Comparison of ENCODE assay signal across 1 cellular context in genomic region chr2:112765251-112765650, GRCh38.
TF ChIP-seq lines count a peak whose summit lies in the region.

No MANE protein-coding gene starts in this region.

TF ChIP-seq in HCT116, 20 proteins besides CTCF, POLR2A, EP300 and RAD21:
- no peak for TF ChIP-seq ZFX (IDR thresholded peaks at IDR 0.05)
- no peak for TF ChIP-seq EGR1 (IDR thresholded peaks at IDR 0.05; ENCODE audit: low read depth)
- no peak for TF ChIP-seq EZH2phosphoT487 (IDR thresholded peaks at IDR 0.05; ENCODE audit: borderline replicate concordance)
- no peak for TF ChIP-seq FOSL1 (IDR thresholded peaks at IDR 0.05; ENCODE audit: low read depth)
- no peak for TF ChIP-seq CEBPB (IDR thresholded peaks at IDR 0.05; ENCODE audit: low read depth)
- no peak for TF ChIP-seq ATF3 (IDR thresholded peaks at IDR 0.05)
- TF ChIP-seq SP1 (IDR thresholded peaks at IDR 0.05; ENCODE audit: low read depth): no peak
- no peak for TF ChIP-seq CBX3 (IDR thresholded peaks at IDR 0.05; ENCODE audit: low read depth)
- TF ChIP-seq ZNF274 (IDR thresholded peaks at IDR 0.05; ENCODE audit: low read depth, low read length): no peak
- TF ChIP-seq MAX (IDR thresholded peaks at IDR 0.05): no peak
- TF ChIP-seq POLR2AphosphoS5 (IDR thresholded peaks at IDR 0.05; ENCODE audit: low read depth, low read length): no peak
- TF ChIP-seq SRF (IDR thresholded peaks at IDR 0.05; ENCODE audit: low read depth): no peak
- TF ChIP-seq REST (IDR thresholded peaks at IDR 0.05; ENCODE audit: low read depth): no peak
- TF ChIP-seq TCF7L2 (IDR thresholded peaks at IDR 0.05; ENCODE audit: borderline replicate concordance, extremely low read depth, insufficient read depth, insufficient read length): no peak
- TF ChIP-seq ELF1 (IDR thresholded peaks at IDR 0.05; ENCODE audit: borderline replicate concordance, low read depth): no peak
- TF ChIP-seq YY1 (IDR thresholded peaks at IDR 0.05; ENCODE audit: extremely low read depth, insufficient replicate concordance, low read depth, low read length): no peak
